In the genomic region with DNA sequence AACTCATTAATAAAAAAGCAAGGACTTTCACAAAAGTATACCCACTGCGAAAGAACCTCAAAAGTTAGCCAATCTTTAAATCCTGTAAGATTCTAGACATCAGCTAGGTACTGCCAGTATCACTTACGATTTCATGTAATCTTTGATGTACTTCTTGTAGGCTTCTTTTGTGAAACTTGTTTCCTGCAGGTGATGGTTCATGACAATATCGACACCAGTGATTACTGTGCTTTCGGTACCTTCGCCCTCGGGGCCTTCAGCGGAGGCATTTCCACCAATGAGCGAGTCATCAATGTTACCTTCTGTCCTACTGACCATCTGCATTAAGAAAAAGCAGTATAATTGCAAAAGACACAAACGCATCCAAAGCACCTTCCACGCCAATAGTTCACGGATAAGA, we compare ENCODE assay signal across 1 cellular context.
TF ChIP-seq lines count a peak whose summit lies in the region.

No MANE protein-coding gene starts in this region.

TF ChIP-seq in A549, 52 proteins besides CTCF, POLR2A, EP300 and RAD21 (continued from another document):
- TF ChIP-seq, protein P1, sequence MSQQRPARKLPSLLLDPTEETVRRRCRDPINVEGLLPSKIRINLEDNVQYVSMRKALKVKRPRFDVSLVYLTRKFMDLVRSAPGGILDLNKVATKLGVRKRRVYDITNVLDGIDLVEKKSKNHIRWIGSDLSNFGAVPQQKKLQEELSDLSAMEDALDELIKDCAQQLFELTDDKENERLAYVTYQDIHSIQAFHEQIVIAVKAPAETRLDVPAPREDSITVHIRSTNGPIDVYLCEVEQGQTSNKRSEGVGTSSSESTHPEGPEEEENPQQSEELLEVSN (IDR thresholded peaks at IDR 0.05; ENCODE audit: borderline replicate concordance, low read depth): no peak
- TF ChIP-seq EHMT2 (IDR thresholded peaks at IDR 0.05; ENCODE audit: low read depth) (no peak), CHD4 (IDR thresholded peaks at IDR 0.05; ENCODE audit: borderline replicate concordance) (no peak)
